Comparison of ENCODE assay signal across 8 cellular contexts in the genomic region with DNA sequence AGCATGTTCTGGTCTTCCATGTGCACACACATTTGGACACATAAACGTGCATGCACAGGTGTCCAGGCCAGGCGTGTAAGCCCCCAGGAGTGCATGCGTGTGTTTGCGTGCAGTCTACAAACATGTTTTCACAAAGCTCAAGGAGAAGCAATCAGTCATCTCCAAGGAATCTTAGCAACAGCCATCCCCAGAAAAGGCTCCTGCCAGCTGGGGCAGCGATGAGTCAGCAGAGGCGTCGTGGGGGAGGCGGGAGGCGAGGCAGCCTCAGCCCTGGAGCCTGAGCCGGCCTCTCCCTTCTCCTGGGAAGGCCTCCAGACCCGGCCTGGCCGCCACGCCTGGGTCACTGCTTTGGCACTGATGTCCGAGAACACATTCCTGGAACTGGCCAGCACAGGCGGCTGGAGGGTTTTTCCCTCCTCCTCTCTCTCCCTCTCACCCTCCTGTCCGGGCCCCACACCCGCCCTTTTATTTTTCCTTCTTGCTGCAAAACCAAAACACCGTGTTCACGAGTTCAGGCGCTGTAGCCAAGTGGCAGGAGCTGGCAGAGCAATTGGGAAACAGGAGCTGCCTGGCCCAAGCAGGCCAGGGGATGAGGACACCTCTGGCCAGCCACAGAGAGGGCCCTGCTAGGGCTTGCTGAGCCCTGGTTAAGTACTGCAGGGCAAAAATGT.
A peak's percentile ranks its signal among the peaks of the same experiment; 100 is the strongest.
DNase-seq lines count a peak whose midpoint lies in the region; ATAC-seq, FAIRE-seq and TF ChIP-seq lines count a peak whose summit lies in the region.

No MANE protein-coding gene starts in this region.

- H3K27me3 ChIP-seq in mesenchymal stem cell (ENCODE audit: control insufficient read depth in 1 of 2, insufficient read depth in 1 of 2, low read length in 2 of 2) (no peaks in the 10 kb centered on the region), tibial artery (no peaks in the 10 kb centered on the region)

- WGBS in mesenchymal stem cell = 2% methylated on average over 20 of the region's 20 CpGs

- peak overlapping the region; percentile 84 for H3K9ac ChIP-seq in mesenchymal stem cell (ENCODE audit: low read length)

- H2BK120ac ChIP-seq in mesenchymal stem cell (ENCODE audit: low read depth, low read length) = peak overlapping the region; percentile 98

- POLR2A ChIA-PET in RWPE1 (lab: Yijun Ruan, JAX; ENCODE audit: low non-redundant PET) = interaction anchor here (1.1 to 1.2 kb wide), 2 partner anchors 109 to 389 kb away, joined by 3 to 4 read pairs; no protein-coding TSS in a partner anchor

- peak overlapping the region; percentile 99 for H3K4ac ChIP-seq in mesenchymal stem cell (ENCODE audit: low read depth in 1 of 2, low read length in 2 of 2)

- H4K91ac ChIP-seq in mesenchymal stem cell (ENCODE audit: low read length) = peak overlapping the region; percentile 97

- peak overlapping the region in 1 of 2 experiments; percentile 61 for H3K4me3 ChIP-seq in mesenchymal stem cell (ENCODE audit: insufficient read depth in 1 of 2, low read depth in 1 of 2, low read length in 2 of 2)
- H3K4me3 ChIP-seq in tibial artery = peak overlapping the region in 1 of 2 donors; percentile 19

- ATAC-seq in GM21717 (IDR thresholded peaks at IDR 0.05; ENCODE audit: unreplicated experiment) (no peak), GM21367 (IDR thresholded peaks at IDR 0.05; ENCODE audit: unreplicated experiment) (no peak)

- peak overlapping the region in 1 of 2 experiments; percentile 94 for H3K23ac ChIP-seq in mesenchymal stem cell (ENCODE audit: low read length in 2 of 2)

- peak overlapping the region in 1 of 2 experiments; percentile 5 for H3K14ac ChIP-seq in mesenchymal stem cell (ENCODE audit: low read length in 2 of 2)

- intact Hi-C loops in tibial artery (cut with DNase I; ENCODE audit: low total_unique reads) = loop anchor here (1.0 to 5.0 kb wide), 3 partner anchors 37 to 133 kb away; a partner anchor contains a TSS

- H3K79me1 ChIP-seq in mesenchymal stem cell (replicated peaks; ENCODE audit: low read length, poor library complexity, severe bottlenecking) = peaks cover 2% of the 10 kb centered on the region

- peak overlapping the region; percentile 98 for H2BK15ac ChIP-seq in mesenchymal stem cell (ENCODE audit: low read depth, poor library complexity, severe bottlenecking)

- H3K4me2 ChIP-seq in mesenchymal stem cell (ENCODE audit: low read length, poor library complexity, severe bottlenecking) = peak overlapping the region; percentile 37

- H3K4me1 ChIP-seq in mesenchymal stem cell (ENCODE audit: control insufficient read depth, insufficient read depth, low read depth, low read length) = peaks cover 66% of the 10 kb centered on the region
- peaks cover 10 to 62% (median 51%) of the 10 kb centered on the region in 4 donors for H3K4me1 ChIP-seq in tibial artery

- no peaks in the 10 kb centered on the region for H3K36me3 ChIP-seq in mesenchymal stem cell (ENCODE audit: control insufficient read depth in 1 of 2, insufficient read depth in 2 of 2, low read depth in 1 of 2, low read length in 2 of 2)
- no peaks in the 10 kb centered on the region for H3K36me3 ChIP-seq in tibial artery

- H2AK5ac ChIP-seq in mesenchymal stem cell (ENCODE audit: low read length, severe bottlenecking) = peak overlapping the region; percentile 99

- peak overlapping the region; percentile 97 for H2BK5ac ChIP-seq in mesenchymal stem cell (ENCODE audit: low read depth, low read length, poor library complexity, severe bottlenecking)

- H3K27ac ChIP-seq in C4-2B (peak overlapping the region; percentile 96), RWPE1 (peak overlapping the region; percentile 100), mesenchymal stem cell (ENCODE audit: low read length, poor library complexity, severe bottlenecking) (peak overlapping the region; percentile 100), tibial artery (peak overlapping the region; percentile 84 to 88)

- FAIRE-seq in endometrium (lab: Jason Lieb, UNC) = peak; percentile 82

- H2BK12ac ChIP-seq in mesenchymal stem cell (ENCODE audit: low read length in 2 of 2) = peak overlapping the region; percentile 97 to 100

- CTCF ChIA-PET in RWPE1 (lab: Yijun Ruan, JAX) = interaction anchor here (0.6 to 3.5 kb wide), 4 partner anchors 12 to 141 kb away, joined by 3 to 20 read pairs (median 6); no protein-coding TSS in a partner anchor

- TF ChIP-seq CTCF in C4-2B (conservative IDR thresholded peaks at IDR 0.05) (no peak), RWPE1 (conservative IDR thresholded peaks at IDR 0.05; ENCODE audit: low read depth) (no peak), tibial artery (IDR thresholded peaks at IDR 0.05) (peak; percentile 26 to 27)

- H3K9me3 ChIP-seq in mesenchymal stem cell (ENCODE audit: control insufficient read depth, low read length) = no peaks in the 10 kb centered on the region
- H3K9me3 ChIP-seq in tibial artery = no peaks in the 10 kb centered on the region

- no peak overlapping the region for H2AFZ ChIP-seq in mesenchymal stem cell (ENCODE audit: low read depth, low read length)

- peak overlapping the region; percentile 90 to 99 for H3K18ac ChIP-seq in mesenchymal stem cell (ENCODE audit: low read depth in 1 of 2, low read length in 2 of 2)

- peak; percentile 97 for DNase-seq in HPDE6-E6E7 (ENCODE audit: extremely low spot score)
- peak; percentile 97 for DNase-seq in RWPE1 (ENCODE audit: low spot score)
- peak; percentile 99 for DNase-seq in mesenchymal stem cell
- DNase-seq in tibial artery = peak; percentile 96 to 100

- H4K8ac ChIP-seq in mesenchymal stem cell (ENCODE audit: low read length) = peak overlapping the region; percentile 96

Comparison
In these comparisons a context has a peak if more than half of its experiments do, and no peak if none do; other contexts are left out.
1. CTCF ChIP-seq: peak in tibial artery (2 of 2); none in C4-2B (single experiment) and RWPE1 (single experiment).
2. Peak in every context shown above with its lines, with median percentiles within 50 percentile points of each other: H3K27ac ChIP-seq and DNase-seq.